In genomic region chr22:30047364-30047738, GRCh38 we compare ENCODE assay signal across 11 cellular contexts. TPM values are rescaled to one million over a fixed set of nuclear protein-coding genes. Genes with fewer than 3 reads are reported as not detected.
A peak's percentile ranks its signal among the peaks of the same experiment; 100 is the strongest.
DNase-seq lines count a peak whose midpoint lies in the region; TF ChIP-seq lines count a peak whose summit lies in the region.
"Had no signal": no experiment of that assay in that cellular context is flagged by ENCODE, and none has a peak within 500 bp of the region (broad histone marks: within the 10 kb centered on the region; RNA-seq: fewer than 3 reads in every experiment).

No MANE protein-coding gene starts in this region.

- H3K36me3 Mint-ChIP-seq in T-helper 2 cell treated with Interferon-gamma antibody and Interleukin-4, amounts not matched to agents 5 μg/mL and 100 μg/mL, for 36 hours (ENCODE audit: low read depth): no peaks in the 10 kb centered on the region

- no peaks in the 10 kb centered on the region for H3K9me2 ChIP-seq in PC-9 (ENCODE audit: insufficient read depth)

- TF ChIP-seq CTCF in PC-9 (conservative IDR thresholded peaks at IDR 0.05): no peak

- no peak overlapping the region for H2AFZ ChIP-seq in PC-9

- POLR2A ChIA-PET in HEK293T (lab: Yijun Ruan, JAX) (no interaction called here), PC-9 (lab: Charles Lee; ENCODE audit: unreplicated experiment) (no interaction called here)

- CTCF ChIA-PET in HEK293T (lab: Yijun Ruan, JAX): no interaction called here
- CTCF ChIA-PET in PC-9 (lab: Charles Lee): no interaction called here

- H3K27me3 Mint-ChIP-seq in T-helper 2 cell treated with Interferon-gamma antibody and Interleukin-4, amounts not matched to agents 5 μg/mL and 100 μg/mL, for 36 hours (ENCODE audit: low read depth): no peaks in the 10 kb centered on the region

- H3K4me3 Mint-ChIP-seq in T-helper 2 cell treated with Interferon-gamma antibody and Interleukin-4, amounts not matched to agents 5 μg/mL and 100 μg/mL, for 36 hours: peak overlapping the region; percentile 39

- DNase-seq in HEK293T (ENCODE audit: extremely low spot score) (peak; percentile 11), iPS DF 4.7 (ENCODE audit: extremely low read depth, low spot score) (peak; percentile 2), PC-9 (no peak), substantia nigra (lab: John Stamatoyannopoulos, UW) (no peak), NCI-H748 (lab: John Stamatoyannopoulos, UW; ENCODE audit: unreplicated experiment) (no peak), pons (ENCODE audit: low spot score) (no peak)
- no peak for DNase-seq in T-helper 2 cell treated with Interferon-gamma antibody and Interleukin-4, amounts not matched to agents 5 μg/mL and 100 μg/mL, for 36 hours (ENCODE audit: low spot score)
- DNase-seq: uterus had no signal

- peak overlapping the region; percentile 9 for H3K4me2 ChIP-seq in BLaER1
- H3K4me2 ChIP-seq in PC-9: no peak overlapping the region

- BruUV-seq in PC-9 (replicated peaks; lab: Mats Ljungman, UMichigan): no TSS peak

- H3K36me3 ChIP-seq in BLaER1: peaks cover 37% of the 10 kb centered on the region
- H3K36me3 ChIP-seq in PC-9 (ENCODE audit: low read depth): no peaks in the 10 kb centered on the region
- H3K36me3 ChIP-seq: Peyer's patch, uterus had no signal

- no peaks in the 10 kb centered on the region for H3K9me3 Mint-ChIP-seq in T-helper 2 cell treated with Interferon-gamma antibody and Interleukin-4, amounts not matched to agents 5 μg/mL and 100 μg/mL, for 36 hours

- no peaks in the 10 kb centered on the region for H3K79me2 ChIP-seq in PC-9 (ENCODE audit: low read depth)

- intact Hi-C loops in PC-9 (cut with micrococcal nuclease; ENCODE audit: unreplicated experiment): no loop called here

- peak overlapping the region; percentile 64 for H3K27ac Mint-ChIP-seq in T-helper 2 cell treated with Interferon-gamma antibody and Interleukin-4, amounts not matched to agents 5 μg/mL and 100 μg/mL, for 36 hours

- peaks cover 23% of the 10 kb centered on the region; the same call in 1 of the 2 replicates for H3F3A ChIP-seq in PC-9 (ENCODE audit: insufficient read depth, low read depth)

- H3K4me3 ChIP-seq in BLaER1: no peak overlapping the region
- no peak overlapping the region for H3K4me3 ChIP-seq in PC-9
- H3K4me3 ChIP-seq: Peyer's patch, uterus had no signal

- H3K4me1 ChIP-seq in BLaER1 (peaks cover 31% of the 10 kb centered on the region), PC-9 (replicated peaks; ENCODE audit: insufficient read depth) (peaks cover 32% of the 10 kb centered on the region)

- H3K9me3 ChIP-seq in BLaER1 (peaks cover 6% of the 10 kb centered on the region; the same call in 1 of the 2 replicates), PC-9 (ENCODE audit: insufficient read depth, low read depth) (no peaks in the 10 kb centered on the region)
- H3K9me3 ChIP-seq: Peyer's patch, uterus had no signal

- no peaks in the 10 kb centered on the region for H3K27me3 ChIP-seq in BLaER1
- no peaks in the 10 kb centered on the region for H3K27me3 ChIP-seq in PC-9 (ENCODE audit: insufficient read depth, low read depth)
- H3K27me3 ChIP-seq: Peyer's patch, uterus had no signal

- H3K9ac ChIP-seq in BLaER1: no peak overlapping the region

- no peaks in the 10 kb centered on the region for H4K20me1 ChIP-seq in BLaER1
- H4K20me1 ChIP-seq in PC-9 (ENCODE audit: insufficient read depth): no peaks in the 10 kb centered on the region

- H3K27ac ChIP-seq in BLaER1 (no peak overlapping the region), PC-9 (no peak overlapping the region), substantia nigra (ENCODE audit: low read depth, low read length, poor library complexity, severe bottlenecking) (no peak overlapping the region)
- H3K27ac ChIP-seq: Peyer's patch, uterus had no signal

- peaks cover 12% of the 10 kb centered on the region for H3K4me1 Mint-ChIP-seq in T-helper 2 cell treated with Interferon-gamma antibody and Interleukin-4, amounts not matched to agents 5 μg/mL and 100 μg/mL, for 36 hours (ENCODE audit: low read depth)

TF ChIP-seq in HEK293T, 16 proteins besides CTCF, POLR2A, EP300 and RAD21:
- TF ChIP-seq SUZ12 (IDR thresholded peaks at IDR 0.05) (no peak), LEF1 (IDR thresholded peaks at IDR 0.05; ENCODE audit: borderline replicate concordance) (no peak), ZNF384 (IDR thresholded peaks at IDR 0.05) (no peak), BHLHE40 (IDR thresholded peaks at IDR 0.05; ENCODE audit: borderline replicate concordance) (no peak), FOXA1 (IDR thresholded peaks at IDR 0.05) (no peak), SP1 (IDR thresholded peaks at IDR 0.05) (no peak), ARNT (IDR thresholded peaks at IDR 0.05) (no peak)

RNA-seq across cellular contexts. Expression of gene HORMAD2, which starts 32.9 kb away (rescaled TPM):
- 0.20 TPM in 1 of 2 replicates, not detected in the other for total RNA-seq in PC-9 (2021)
- total RNA-seq: mucosa of gallbladder, Peyer's patch, uterus had no signal

Comparison
In these comparisons a context has a peak if more than half of its experiments do, and no peak if none do; other contexts are left out.
1. DNase-seq: peak in HEK293T (single experiment) and iPS DF 4.7 (single experiment); none in T-helper 2 cell treated with Interferon-gamma antibody and Interleukin-4, amounts not matched to agents 5 μg/mL and 100 μg/mL, for 36 hours (single experiment), PC-9 (0 of 2), substantia nigra (0 of 49), NCI-H748 (single experiment) and pons (single experiment).